ENCODE assay signal across 8 cellular contexts in the genomic region with DNA sequence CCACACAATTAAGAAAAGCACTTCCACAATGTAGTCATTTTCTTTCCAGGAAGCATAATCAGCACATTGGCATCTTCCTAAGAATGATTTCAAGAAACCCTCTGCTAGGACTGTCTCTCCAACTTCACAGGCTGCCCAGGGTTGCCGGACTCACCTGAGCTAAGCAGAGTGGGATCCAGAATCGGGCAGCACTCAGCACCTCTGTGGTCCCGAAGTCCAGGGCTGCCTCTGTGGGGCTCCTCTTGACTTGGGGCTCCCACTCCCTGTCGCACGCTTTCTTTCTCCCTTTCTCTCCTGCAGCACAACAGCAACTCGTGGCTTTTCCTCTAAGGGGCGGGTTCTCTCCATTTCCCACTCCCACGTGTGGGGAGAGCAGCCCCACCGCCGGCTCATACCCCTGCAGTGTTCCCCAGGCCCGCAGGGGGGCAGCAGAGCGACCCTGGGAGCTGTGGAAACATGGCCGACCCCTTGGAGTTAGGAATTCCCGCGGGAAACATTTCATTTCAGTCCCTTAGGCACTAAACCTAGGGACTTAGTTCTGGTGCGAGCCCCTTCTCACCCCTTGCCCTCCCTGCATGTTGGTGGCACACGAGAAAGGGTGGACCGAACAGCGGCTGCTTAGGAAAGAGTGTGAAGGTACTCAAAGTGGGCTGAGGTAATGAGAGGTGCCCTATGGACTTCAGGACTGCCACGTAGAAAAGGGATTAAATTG. TPM values are rescaled to one million over a fixed set of nuclear protein-coding genes. Genes with fewer than 3 reads are reported as not detected.
DNase-seq lines count a peak whose midpoint lies in the region; TF ChIP-seq lines count a peak whose summit lies in the region.

A gene with protein sequence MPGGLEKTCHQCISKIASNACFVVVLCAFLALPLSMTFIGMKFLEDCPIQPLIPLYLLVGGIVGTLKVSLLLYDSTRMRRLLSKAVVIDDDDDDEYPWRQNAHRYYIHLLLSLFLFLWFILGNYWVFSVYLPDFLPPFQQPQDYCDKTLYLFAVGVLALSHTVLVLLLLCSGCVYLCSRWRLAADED (minus strand): TSS at position 316 of the 712 bp plus-strand sequence. CDS start 6,647 bp downstream, outside the sequence.

- no peaks in the 10 kb centered on the region for H3K36me3 ChIP-seq in brain microvascular endothelial cell (replicated peaks)

- no peaks in the 10 kb centered on the region for H3K36me3 Mint-ChIP-seq in T-helper 2 cell treated with Interferon-gamma antibody and Interleukin-4, amounts not matched to agents 5 μg/mL and 100 μg/mL, for 36 hours (ENCODE audit: low read depth)
- no peaks in the 10 kb centered on the region for H3K36me3 Mint-ChIP-seq in immature natural killer cell

- DNase-seq in DMS 273 (lab: John Stamatoyannopoulos, UW; ENCODE audit: unreplicated experiment) (peak; percentile 76), DMS 273 treated with DMSO at 0.1 percent for 48 hours (lab: John Stamatoyannopoulos, UW) (no peak), KBM-7 (peak; percentile 90), brain microvascular endothelial cell (peak; percentile 27), immature natural killer cell (peak; percentile 23 to 40 (median 26)), cortex of kidney (lab: John Stamatoyannopoulos, UW) (no peak)
- peak; percentile 40 for DNase-seq in T-helper 2 cell treated with Interferon-gamma antibody and Interleukin-4, amounts not matched to agents 5 μg/mL and 100 μg/mL, for 36 hours (ENCODE audit: low spot score)
- peak; percentile 58 for DNase-seq in stimulated activated CD4-positive, alpha-beta T cell treated with anti-CD3 and anti-CD28 coated beads, Interleukin-12 subunit alpha, Interleukin-12 subunit beta, amount 100 ng/mL, for 4 hours

- H3K4me1 Mint-ChIP-seq in T-helper 2 cell treated with Interferon-gamma antibody and Interleukin-4, amounts not matched to agents 5 μg/mL and 100 μg/mL, for 36 hours (ENCODE audit: low read depth) = peaks cover 9% of the 10 kb centered on the region
- H3K4me1 Mint-ChIP-seq in immature natural killer cell = peaks cover 5% of the 10 kb centered on the region in 2 donors

- H3K27ac ChIP-seq in brain microvascular endothelial cell = no peak within 1 kb of the TSS

- peak within 1 kb of the TSS; percentile 30 for H3K4me3 ChIP-seq in brain microvascular endothelial cell (ENCODE audit: low read depth, low read length)

- H3K27me3 ChIP-seq in brain microvascular endothelial cell (replicated peaks) = no peaks in the 10 kb centered on the region

- H3K27me3 Mint-ChIP-seq in T-helper 2 cell treated with Interferon-gamma antibody and Interleukin-4, amounts not matched to agents 5 μg/mL and 100 μg/mL, for 36 hours (ENCODE audit: low read depth) = peaks cover 17% of the 10 kb centered on the region
- H3K27me3 Mint-ChIP-seq in immature natural killer cell (ENCODE audit: low read depth in 3 of 3) = peaks cover 0 to 8% (median 2%) of the 10 kb centered on the region in 3 donors

- in situ Hi-C loops in KBM-7 (cut with MboI; ENCODE audit: low pct_unique_long_range_greater_than_20kb, low sequenced_read_pairs) = no loop called here
- in situ Hi-C loops in brain microvascular endothelial cell (cut with HindIII; ENCODE audit: low pct_ligation_motif_present, low sequenced_read_pairs) = no loop called here

- H3K27ac Mint-ChIP-seq in T-helper 2 cell treated with Interferon-gamma antibody and Interleukin-4, amounts not matched to agents 5 μg/mL and 100 μg/mL, for 36 hours = no peak within 1 kb of the TSS
- H3K27ac Mint-ChIP-seq in immature natural killer cell = no peak within 1 kb of the TSS

- H3K4me3 Mint-ChIP-seq in T-helper 2 cell treated with Interferon-gamma antibody and Interleukin-4, amounts not matched to agents 5 μg/mL and 100 μg/mL, for 36 hours = peak within 1 kb of the TSS; percentile 13
- H3K4me3 Mint-ChIP-seq in immature natural killer cell = peak within 1 kb of the TSS in 1 of 5 donors; percentile 5

- no peaks in the 10 kb centered on the region for H3K9me3 Mint-ChIP-seq in T-helper 2 cell treated with Interferon-gamma antibody and Interleukin-4, amounts not matched to agents 5 μg/mL and 100 μg/mL, for 36 hours
- H3K9me3 Mint-ChIP-seq in immature natural killer cell = no peaks in the 10 kb centered on the region

- peak; percentile 98 for TF ChIP-seq CTCF in brain microvascular endothelial cell (IDR thresholded peaks at IDR 0.05; ENCODE audit: low read depth, low read length, missing control alignments)

RNA-seq across cellular contexts. Expression of the gene that starts here (rescaled TPM):
- polyA plus RNA-seq in immature natural killer cell = not detected

Comparison
In these comparisons a context has a peak if more than half of its experiments do, and no peak if none do; other contexts are left out.
1. DNase-seq: peak in DMS 273 (single experiment), KBM-7 (single experiment), T-helper 2 cell treated with Interferon-gamma antibody and Interleukin-4, amounts not matched to agents 5 μg/mL and 100 μg/mL, for 36 hours (single experiment), brain microvascular endothelial cell (single experiment) and stimulated activated CD4-positive, alpha-beta T cell treated with anti-CD3 and anti-CD28 coated beads, Interleukin-12 subunit alpha, Interleukin-12 subunit beta, amount 100 ng/mL, for 4 hours (single experiment); none in DMS 273 treated with DMSO at 0.1 percent for 48 hours (single experiment) and cortex of kidney (single experiment).
2. Peak in DNase-seq in immature natural killer cell; RNA of the gene not detected or under 1 TPM.